In genomic region chr15:66404532-66404931, GRCh38 we compare ENCODE assay signal across 2 cellular contexts.
TF ChIP-seq lines count a peak whose summit lies in the region.

No MANE protein-coding gene starts in this region.

TF ChIP-seq in liver, 16 proteins besides CTCF, POLR2A, EP300 and RAD21:
- TF ChIP-seq HNF4A (conservative IDR thresholded peaks at IDR 0.05) (peak in 1 of 2 donors; percentile 1), HNF4G (IDR thresholded peaks at IDR 0.05) (no peak)
TF ChIP-seq in liver: peak in this region for 1.

TF ChIP-seq in HepG2, 621 proteins besides CTCF, POLR2A, EP300 and RAD21:
- no peak for TF ChIP-seq FOXC1 (CRISPR knock-in tag; IDR thresholded peaks at IDR 0.05; ENCODE audit: borderline replicate concordance)
- no peak for TF ChIP-seq HCFC1 (IDR thresholded peaks at IDR 0.05; ENCODE audit: low read depth, low read length)
- TF ChIP-seq HIVEP1 (CRISPR knock-in tag; IDR thresholded peaks at IDR 0.05): no peak
- TF ChIP-seq MTA3 (CRISPR knock-in tag; IDR thresholded peaks at IDR 0.05): no peak
- no peak for TF ChIP-seq RERE (CRISPR knock-in tag; IDR thresholded peaks at IDR 0.05; ENCODE audit: low read depth)
- no peak for TF ChIP-seq TARDBP (CRISPR knock-in tag; IDR thresholded peaks at IDR 0.05)
- TF ChIP-seq GTF3A (CRISPR knock-in tag; conservative IDR thresholded peaks at IDR 0.05): no peak
- TF ChIP-seq, protein P1, sequence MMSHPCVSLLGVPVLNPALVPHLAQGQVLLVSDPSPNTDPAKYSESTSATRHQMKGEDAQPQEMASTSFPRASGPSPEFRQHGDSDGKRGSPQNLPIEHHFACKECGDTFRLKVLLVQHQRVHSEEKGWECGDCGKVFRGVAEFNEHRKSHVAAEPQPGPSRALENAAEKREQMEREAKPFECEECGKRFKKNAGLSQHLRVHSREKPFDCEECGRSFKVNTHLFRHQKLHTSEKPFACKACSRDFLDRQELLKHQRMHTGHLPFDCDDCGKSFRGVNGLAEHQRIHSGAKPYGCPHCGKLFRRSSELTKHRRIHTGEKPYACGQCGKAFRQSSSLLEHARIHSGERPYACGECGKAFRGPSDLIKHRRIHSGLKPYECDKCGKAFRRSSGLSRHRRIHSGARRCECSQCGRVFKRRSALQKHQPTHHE (CRISPR knock-in tag; IDR thresholded peaks at IDR 0.05; ENCODE audit: borderline replicate concordance): no peak
- TF ChIP-seq, protein P2, sequence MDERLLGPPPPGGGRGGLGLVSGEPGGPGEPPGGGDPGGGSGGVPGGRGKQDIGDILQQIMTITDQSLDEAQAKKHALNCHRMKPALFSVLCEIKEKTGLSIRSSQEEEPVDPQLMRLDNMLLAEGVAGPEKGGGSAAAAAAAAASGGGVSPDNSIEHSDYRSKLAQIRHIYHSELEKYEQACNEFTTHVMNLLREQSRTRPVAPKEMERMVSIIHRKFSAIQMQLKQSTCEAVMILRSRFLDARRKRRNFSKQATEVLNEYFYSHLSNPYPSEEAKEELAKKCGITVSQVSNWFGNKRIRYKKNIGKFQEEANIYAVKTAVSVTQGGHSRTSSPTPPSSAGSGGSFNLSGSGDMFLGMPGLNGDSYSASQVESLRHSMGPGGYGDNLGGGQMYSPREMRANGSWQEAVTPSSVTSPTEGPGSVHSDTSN (CRISPR knock-in tag; IDR thresholded peaks at IDR 0.05): no peak
- TF ChIP-seq RBM39 (IDR thresholded peaks at IDR 0.05; ENCODE audit: low read depth, low read length, poor library complexity, severe bottlenecking): no peak
- no peak for TF ChIP-seq NCOA2 (CRISPR knock-in tag; IDR thresholded peaks at IDR 0.05)
TF ChIP-seq in HepG2: peak in this region for 0.
